18 cellular contexts compared by ENCODE assay signal in the genomic region with DNA sequence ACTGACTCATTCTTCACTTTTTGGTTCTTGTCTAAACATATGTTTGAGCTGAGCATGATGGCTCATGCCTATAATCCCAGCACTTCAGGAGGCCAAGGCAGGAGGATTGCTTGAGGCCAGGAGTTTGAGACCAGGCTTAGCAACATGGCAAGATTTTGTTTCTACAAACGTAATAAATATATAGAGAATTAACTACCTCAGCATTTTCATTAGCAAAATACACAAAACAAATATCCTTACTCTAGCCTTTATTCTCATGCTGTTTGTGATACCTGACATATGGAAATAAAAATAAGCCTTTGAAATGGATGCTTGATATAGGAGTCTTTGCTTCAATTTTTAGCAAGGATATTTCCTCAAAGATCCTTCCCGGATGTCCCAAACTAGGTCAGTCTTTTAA.
"Had no signal": no experiment of that assay in that cellular context is flagged by ENCODE, and none has a peak within 500 bp of the region (broad histone marks: within the 10 kb centered on the region; RNA-seq: fewer than 3 reads in every experiment).

No MANE protein-coding gene starts in this region.

- DNase-seq: colonic mucosa; dermis blood vessel endothelial cell; effector CD4-positive, alpha-beta T cell; endodermal cell; erythroblast; foreskin melanocyte; heart right ventricle; hypothalamus; kidney glomerular epithelial cell; naive thymus-derived CD4-positive, alpha-beta T cell; small intestine; stimulated activated CD4-positive, alpha-beta T cell treated with anti-CD3 and anti-CD28 coated beads, Interleukin-12 subunit alpha, Interleukin-12 subunit beta, amount 100 ng/mL, for 4 hours; stimulated activated naive CD8-positive, alpha-beta T cell treated with anti-CD3 and anti-CD28 coated beads, Interleukin-15, Interleukin-2, amounts not matched to agents 100 U/mL and 50 U/mL, for 24 hours; thyroid gland; upper lobe of left lung; uterus had no signal

- H3K27me3 Mint-ChIP-seq: naive thymus-derived CD4-positive, alpha-beta T cell had no signal

- H3K4me3 ChIP-seq: colonic mucosa, heart right ventricle, suprapubic skin, thyroid gland, upper lobe of left lung, uterus had no signal

- H3K4me1 Mint-ChIP-seq: neural crest cell had no signal

- H3K9me3 Mint-ChIP-seq: neural crest cell had no signal

- H3K4me3 Mint-ChIP-seq: endodermal cell; naive thymus-derived CD4-positive, alpha-beta T cell; neural crest cell had no signal

- H3K4me1 ChIP-seq: colonic mucosa, heart right ventricle, suprapubic skin had no signal

- H3K27ac ChIP-seq: colonic mucosa, heart right ventricle, suprapubic skin, upper lobe of left lung, uterus had no signal

- H3K9me3 ChIP-seq: colonic mucosa, suprapubic skin, thyroid gland, uterus had no signal

- H3K27ac Mint-ChIP-seq: endodermal cell had no signal

- H3K27me3 ChIP-seq: colonic mucosa, heart right ventricle, suprapubic skin, thyroid gland, upper lobe of left lung, uterus had no signal

- H3K36me3 ChIP-seq: uterus had no signal

- ATAC-seq: heart right ventricle; naive thymus-derived CD4-positive, alpha-beta T cell; stimulated activated naive CD8-positive, alpha-beta T cell treated with anti-CD3 and anti-CD28 coated beads, Interleukin-15, Interleukin-2, amounts not matched to agents 100 U/mL and 50 U/mL, for 24 hours had no signal
